In the genomic region with DNA sequence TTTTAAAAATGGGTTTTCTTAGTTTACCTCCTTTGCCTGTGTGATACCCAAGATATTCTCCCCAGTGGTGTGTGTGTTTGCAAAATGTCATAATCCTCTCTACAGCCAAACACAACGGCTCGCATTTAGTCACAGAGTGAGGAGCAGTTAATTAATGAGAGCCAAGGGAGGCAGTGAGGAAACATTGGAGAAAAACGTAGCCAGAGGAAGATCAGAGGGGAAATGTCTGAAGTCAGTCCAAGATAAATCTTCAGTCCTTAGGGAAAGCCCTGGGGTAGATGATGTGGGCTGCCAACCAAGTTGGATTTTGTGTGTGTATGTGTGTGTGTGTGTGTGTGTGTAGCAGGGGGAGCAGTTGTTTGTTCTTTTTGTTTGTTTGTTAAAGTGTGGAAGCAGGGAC, we compare ENCODE assay signal across 17 cellular contexts.
DNase-seq lines count a peak whose midpoint lies in the region; ATAC-seq, FAIRE-seq and TF ChIP-seq lines count a peak whose summit lies in the region.
"Had no signal": no experiment of that assay in that cellular context is flagged by ENCODE, and none has a peak within 500 bp of the region (broad histone marks: within the 10 kb centered on the region; RNA-seq: fewer than 3 reads in every experiment).

No MANE protein-coding gene starts in this region.

- no peaks in the 10 kb centered on the region for H3K79me1 ChIP-seq in IMR-90 (ENCODE audit: low read depth in 1 of 2, low read length in 2 of 2)

- TF ChIP-seq RAD21 in IMR-90 (IDR thresholded peaks at IDR 0.05; ENCODE audit: low read length): no peak

- no peaks in the 10 kb centered on the region for H3K36me3 Mint-ChIP-seq in T-helper 17 cell (ENCODE audit: low read depth)
- H3K36me3 Mint-ChIP-seq: activated naive CD4-positive, alpha-beta T cell treated with anti-CD3 and anti-CD28 coated beads, Interleukin-2, amount 10 ng/mL, durations not matched to agents 7 days and 5 days had no signal

- POLR2A ChIA-PET in IMR-90 (lab: Charles Lee; ENCODE audit: unreplicated experiment): interaction anchor here (0.6 kb wide), 1 partner anchor 992 kb away, joined by 4 read pairs; no protein-coding TSS in a partner anchor

- H4K20me1 ChIP-seq in IMR-90 (ENCODE audit: insufficient read depth, low read length): no peaks in the 10 kb centered on the region
- H4K20me1 ChIP-seq: BLaER1 treated with 17β-estradiol and CSF1 and Interleukin-3, amounts not matched to agents 10 nM and 100 nM had no signal

- H3K36me3 ChIP-seq in IMR-90 (ENCODE audit: control insufficient read depth, insufficient read depth, low read length): no peaks in the 10 kb centered on the region
- no peaks in the 10 kb centered on the region for H3K36me3 ChIP-seq in kidney (ENCODE audit: control insufficient read depth in 1 of 2, insufficient read depth in 2 of 2, low read length in 2 of 2)
- no peaks in the 10 kb centered on the region for H3K36me3 ChIP-seq in gastrocnemius medialis
- H3K36me3 ChIP-seq: BLaER1 treated with 17β-estradiol and CSF1 and Interleukin-3, amounts not matched to agents 10 nM and 100 nM; heart left ventricle had no signal

- TF ChIP-seq POLR2A in IMR-90 (IDR thresholded peaks at IDR 0.05; ENCODE audit: low read depth, low read length): no peak
- TF ChIP-seq POLR2A in gastrocnemius medialis (IDR thresholded peaks at IDR 0.05): no peak

- FAIRE-seq in kidney (lab: Jason Lieb, UNC): no peak
- FAIRE-seq: H54 had no signal

- no peak overlapping the region for H2BK20ac ChIP-seq in IMR-90 (ENCODE audit: low read depth, low read length)

- H3K27me3 Mint-ChIP-seq in T-helper 17 cell: no peaks in the 10 kb centered on the region
- H3K27me3 Mint-ChIP-seq: dendritic cell treated with granulocyte-macrophage colony-stimulating factor and Interleukin-4, amounts not matched to agents 40 ng/mL and 50 ng/mL, for 4 days had no signal

- no peak overlapping the region for H2AK5ac ChIP-seq in IMR-90 (ENCODE audit: low read depth, low read length)

- no peak overlapping the region for H3K27ac Mint-ChIP-seq in T-helper 17 cell
- H3K27ac Mint-ChIP-seq: activated naive CD4-positive, alpha-beta T cell treated with anti-CD3 and anti-CD28 coated beads, Interleukin-2, amount 10 ng/mL, durations not matched to agents 7 days and 5 days; dendritic cell treated with granulocyte-macrophage colony-stimulating factor and Interleukin-4, amounts not matched to agents 40 ng/mL and 50 ng/mL, for 4 days had no signal

- peak overlapping the region; percentile 31; the same call in 1 of the 2 replicates for H4K5ac ChIP-seq in IMR-90 (ENCODE audit: low read depth, low read length)

- no peak overlapping the region for H2AK9ac ChIP-seq in IMR-90 (replicated peaks; ENCODE audit: low read depth, low read length, poor library complexity)

- no peak overlapping the region for H3K56ac ChIP-seq in IMR-90 (ENCODE audit: extremely low read depth, insufficient read depth, low read length)

- DNase-seq in IMR-90 (no peak), cardiac fibroblast (ENCODE audit: low read depth in 2 of 2) (peak; percentile 52 to 78), kidney (peak; percentile 56), gastrocnemius medialis (peak in 1 of 2 donors; percentile 14), left colon (no peak), T-helper 17 cell (no peak), NCI-H1694 (lab: John Stamatoyannopoulos, UW) (no peak)
- DNase-seq: activated naive CD4-positive, alpha-beta T cell treated with anti-CD3 and anti-CD28 coated beads, Interleukin-2, amount 10 ng/mL, durations not matched to agents 7 days and 5 days; heart left ventricle; NCI-H345; stimulated activated naive CD8-positive, alpha-beta T cell treated with anti-CD3 and anti-CD28 coated beads, Interleukin-15, Interleukin-2, amounts not matched to agents 100 U/mL and 50 U/mL, for 24 hours had no signal

- H3K27ac ChIP-seq in IMR-90 (ENCODE audit: insufficient read depth, low read length) (no peak overlapping the region), kidney (ENCODE audit: low read depth in 2 of 2, low read length in 2 of 2) (no peak overlapping the region), gastrocnemius medialis (no peak overlapping the region)
- H3K27ac ChIP-seq: BLaER1 treated with 17β-estradiol and CSF1 and Interleukin-3, amounts not matched to agents 10 nM and 100 nM had no signal

- H2BK5ac ChIP-seq in IMR-90 (ENCODE audit: low read depth, low read length, poor library complexity, severe bottlenecking): no peak overlapping the region

- H3K4me2 ChIP-seq in IMR-90 (ENCODE audit: low read depth, low read length): no peak overlapping the region; the same call in 1 of the 2 replicates
- H3K4me2 ChIP-seq: BLaER1 treated with 17β-estradiol and CSF1 and Interleukin-3, amounts not matched to agents 10 nM and 100 nM had no signal

- BruUV-seq in IMR-90 (replicated peaks; lab: Mats Ljungman, UMichigan): no TSS peak

- CTCF ChIA-PET in IMR-90 (lab: Yijun Ruan, JAX): interaction anchor here (1.1 kb wide), 1 partner anchor 18 kb away, joined by 3 read pairs; no protein-coding TSS in a partner anchor

- no peak overlapping the region for H4K8ac ChIP-seq in IMR-90 (ENCODE audit: low read depth in 2 of 2, low read length in 2 of 2)

- no peak overlapping the region for H3K18ac ChIP-seq in IMR-90 (ENCODE audit: low read depth, low read length)

- H3K4ac ChIP-seq in IMR-90 (ENCODE audit: low read depth, low read length): no peak overlapping the region

- H3K9ac ChIP-seq in IMR-90 (ENCODE audit: low read depth, low read length): no peak overlapping the region
- H3K9ac ChIP-seq in kidney (ENCODE audit: low read length in 2 of 2): no peak overlapping the region
- H3K9ac ChIP-seq: BLaER1 treated with 17β-estradiol and CSF1 and Interleukin-3, amounts not matched to agents 10 nM and 100 nM had no signal

- no peak overlapping the region for H3K14ac ChIP-seq in IMR-90 (replicated peaks; ENCODE audit: low read depth, low read length)

- intact Hi-C loops in IMR-90 (cut with micrococcal nuclease) (no loop called here), kidney (cut with DNase I) (no loop called here), gastrocnemius medialis (cut with DNase I; ENCODE audit: low total_unique reads) (no loop called here), left colon (cut with DNase I, micrococcal nuclease) (no loop called here)

- H3K9me3 ChIP-seq in IMR-90 (ENCODE audit: control insufficient read depth, insufficient read depth, low read length) (no peaks in the 10 kb centered on the region), kidney (ENCODE audit: control insufficient read depth in 1 of 2, low read length in 2 of 2) (no peaks in the 10 kb centered on the region), gastrocnemius medialis (no peaks in the 10 kb centered on the region), T-helper 17 cell (ENCODE audit: control insufficient read depth, low read length, poor library complexity, severe bottlenecking) (no peaks in the 10 kb centered on the region)
- H3K9me3 ChIP-seq: BLaER1 treated with 17β-estradiol and CSF1 and Interleukin-3, amounts not matched to agents 10 nM and 100 nM; heart left ventricle had no signal

- no peak overlapping the region for H3K4me3 ChIP-seq in IMR-90 (ENCODE audit: insufficient read depth, low read depth, low read length)
- H3K4me3 ChIP-seq in cardiac fibroblast (replicated peaks in 1 of 2; ENCODE audit: low read depth in 2 of 2, low read length in 2 of 2): no peak overlapping the region
- H3K4me3 ChIP-seq in kidney (ENCODE audit: low read length in 2 of 2): no peak overlapping the region
- no peak overlapping the region for H3K4me3 ChIP-seq in gastrocnemius medialis
- H3K4me3 ChIP-seq: BLaER1 treated with 17β-estradiol and CSF1 and Interleukin-3, amounts not matched to agents 10 nM and 100 nM; heart left ventricle; lung had no signal

- H2AFZ ChIP-seq in IMR-90 (replicated peaks; ENCODE audit: low read length, poor library complexity): no peak overlapping the region

- ATAC-seq in IMR-90 (ENCODE audit: low read depth) (no peak; the same call in 1 of the 2 replicates), gastrocnemius medialis (peak; percentile 62 to 71), left colon (no peak), T-helper 17 cell (no peak), GM19328 (IDR thresholded peaks at IDR 0.05; ENCODE audit: unreplicated experiment) (no peak)
- ATAC-seq: Panc1; stimulated activated naive CD8-positive, alpha-beta T cell treated with anti-CD3 and anti-CD28 coated beads, Interleukin-15, Interleukin-2, amounts not matched to agents 100 U/mL and 50 U/mL, for 24 hours had no signal

- no peaks in the 10 kb centered on the region for H3K9me1 ChIP-seq in IMR-90 (ENCODE audit: insufficient read depth, low read length)

- no peak overlapping the region for H4K91ac ChIP-seq in IMR-90 (ENCODE audit: insufficient read depth, low read depth, low read length)

- H3K4me3 Mint-ChIP-seq in T-helper 17 cell: no peak overlapping the region
- H3K4me3 Mint-ChIP-seq: activated naive CD4-positive, alpha-beta T cell treated with anti-CD3 and anti-CD28 coated beads, Interleukin-2, amount 10 ng/mL, durations not matched to agents 7 days and 5 days; dendritic cell treated with granulocyte-macrophage colony-stimulating factor and Interleukin-4, amounts not matched to agents 40 ng/mL and 50 ng/mL, for 4 days had no signal

- H3K4me1 ChIP-seq in IMR-90 (ENCODE audit: control insufficient read depth, insufficient read depth, low read length) (peaks cover 4% of the 10 kb centered on the region), kidney (ENCODE audit: control insufficient read depth in 1 of 2, insufficient read depth in 1 of 2, low read depth in 1 of 2, low read length in 2 of 2) (peaks cover 0 to 5% of the 10 kb centered on the region in 2 donors), gastrocnemius medialis (peaks cover 0 to 7% of the 10 kb centered on the region in 2 donors)

- no peak for TF ChIP-seq CTCF in IMR-90 (conservative IDR thresholded peaks at IDR 0.05; ENCODE audit: low read depth, low read length)
- TF ChIP-seq CTCF in cardiac fibroblast (IDR thresholded peaks at IDR 0.05; ENCODE audit: low read depth, low read length): no peak
- TF ChIP-seq CTCF in kidney (IDR thresholded peaks at IDR 0.05; ENCODE audit: borderline replicate concordance, extremely low read depth, insufficient read depth): no peak
- TF ChIP-seq CTCF in gastrocnemius medialis (IDR thresholded peaks at IDR 0.05 in 4 of 5, conservative IDR thresholded peaks at IDR 0.05 in 1 of 5): no peak

- H2BK120ac ChIP-seq in IMR-90 (ENCODE audit: low read depth, low read length): no peak overlapping the region

- no peaks in the 10 kb centered on the region for H3K4me1 Mint-ChIP-seq in T-helper 17 cell
- H3K4me1 Mint-ChIP-seq: activated naive CD4-positive, alpha-beta T cell treated with anti-CD3 and anti-CD28 coated beads, Interleukin-2, amount 10 ng/mL, durations not matched to agents 7 days and 5 days had no signal

- no peak overlapping the region for H2BK15ac ChIP-seq in IMR-90 (ENCODE audit: low read depth, low read length)

- no CpG with 5 or more reads among the region's 3 CpGs for WGBS in IMR-90 (ENCODE audit: extremely low coverage in 2 of 2, insufficient read length in 1 of 2), 2 experiments

- dilution Hi-C loops in IMR-90 (cut with HindIII; ENCODE audit: low sequenced_read_pairs, unreplicated experiment): no loop called here

- H3K27me3 ChIP-seq in IMR-90 (ENCODE audit: control insufficient read depth, insufficient read depth, low read length) (no peaks in the 10 kb centered on the region), gastrocnemius medialis (no peaks in the 10 kb centered on the region)
- H3K27me3 ChIP-seq: BLaER1 treated with 17β-estradiol and CSF1 and Interleukin-3, amounts not matched to agents 10 nM and 100 nM; heart left ventricle had no signal

- in situ Hi-C loops in IMR-90 (cut with MboI; ENCODE audit: low sequenced_read_pairs) (no loop called here), gastrocnemius medialis (cut with MboI; ENCODE audit: low sequenced_read_pairs in 4 of 4) (no loop called here)

- H3K23ac ChIP-seq in IMR-90 (ENCODE audit: low read depth, low read length): no peak overlapping the region

Comparison
In these comparisons a context has a peak if more than half of its experiments do, and no peak if none do; other contexts are left out.
1. ATAC-seq: peak in gastrocnemius medialis (2 of 2); none in IMR-90 (single experiment), left colon (single experiment), T-helper 17 cell (single experiment) and GM19328 (single experiment).
2. DNase-seq: peak in cardiac fibroblast (2 of 2) and kidney (single experiment); none in IMR-90 (single experiment), left colon (0 of 2), T-helper 17 cell (0 of 3) and NCI-H1694 (single experiment).